8 cellular contexts compared by ENCODE assay signal in the genomic region with DNA sequence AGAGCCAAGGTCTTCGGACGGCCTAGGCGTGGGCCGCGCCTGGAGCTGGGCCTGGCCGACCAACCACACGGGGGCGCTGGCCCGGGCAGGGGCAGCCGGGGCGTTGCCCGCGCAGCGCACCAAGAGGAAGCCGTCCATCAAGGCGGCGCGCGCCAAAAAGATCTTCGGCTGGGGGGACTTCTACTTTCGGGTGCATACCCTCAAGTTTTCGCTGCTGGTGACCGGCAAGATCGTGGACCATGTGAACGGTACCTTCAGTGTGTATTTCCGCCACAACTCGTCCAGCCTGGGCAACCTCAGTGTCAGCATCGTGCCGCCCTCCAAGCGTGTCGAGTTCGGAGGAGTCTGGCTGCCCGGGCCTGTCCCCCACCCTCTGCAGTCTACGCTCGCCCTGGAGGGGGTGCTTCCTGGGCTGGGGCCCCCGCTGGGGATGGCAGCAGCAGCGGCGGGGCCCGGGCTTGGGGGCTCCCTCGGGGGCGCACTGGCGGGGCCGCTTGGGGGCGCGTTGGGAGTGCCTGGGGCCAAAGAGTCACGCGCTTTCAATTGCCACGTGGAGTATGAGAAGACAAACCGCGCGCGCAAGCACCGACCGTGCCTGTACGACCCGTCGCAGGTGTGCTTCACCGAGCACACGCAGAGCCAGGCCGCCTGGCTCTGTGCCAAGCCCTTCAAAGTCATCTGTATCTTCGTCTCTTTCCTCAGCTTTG. TPM values are rescaled to one million over a fixed set of nuclear protein-coding genes. Genes with fewer than 3 reads are reported as not detected.
DNase-seq lines count a peak whose midpoint lies in the region; ATAC-seq and TF ChIP-seq lines count a peak whose summit lies in the region.

No MANE protein-coding gene starts in this region.

- 12% methylated on average over 47 of the region's 61 CpGs for WGBS in hepatocyte (ENCODE audit: low lambda C conversion rate, missing lambda C conversion rate)

- no peaks in the 10 kb centered on the region for H3K9me3 ChIP-seq in hepatocyte (ENCODE audit: low read depth)

- H3K79me2 ChIP-seq in hepatocyte = no peaks in the 10 kb centered on the region

- peaks cover 21% of the 10 kb centered on the region for H3K4me1 ChIP-seq in hepatocyte (ENCODE audit: insufficient read depth)

- DNase-seq in GM12865 (ENCODE audit: low read depth) (peak; percentile 65), NCI-H510A treated with DMSO at 0.1 percent for 48 hours (lab: John Stamatoyannopoulos, UW) (peak; percentile 67), hepatocyte (ENCODE audit: low spot score) (peak; percentile 72), amniotic stem cell (lab: John Stamatoyannopoulos, UW) (no peak)
- DNase-seq in activated T-helper 9 cell treated with anti-CD3 and anti-CD28 coated beads, Interleukin-2, amount 50 U/mL, for 16 hours (ENCODE audit: low read depth) = peak; percentile 41
- no peak for DNase-seq in stimulated activated naive B cell treated with anti-CD40 and anti-IgM and Interleukin-4, amounts not matched to agents 10 μg/mL and 1 μg/mL and 100 μg/mL, for 72 hours

- TF ChIP-seq CTCF in GM12865 (IDR thresholded peaks at IDR 0.05; ENCODE audit: insufficient read depth, low read depth, low read length, missing control alignments) = peak; percentile 63
- peak; percentile 49 for TF ChIP-seq CTCF in hepatocyte (IDR thresholded peaks at IDR 0.05; ENCODE audit: poor library complexity)

- H3K36me3 ChIP-seq in hepatocyte (replicated peaks; ENCODE audit: insufficient read depth, low read depth) = no peaks in the 10 kb centered on the region

- H3K4me2 ChIP-seq in hepatocyte = peak overlapping the region; percentile 49

- ATAC-seq in stimulated activated naive B cell treated with anti-CD40 and anti-IgM and Interleukin-4, amounts not matched to agents 10 μg/mL and 1 μg/mL and 100 μg/mL, for 72 hours (replicated peaks) = peak; percentile 44 to 48
- ATAC-seq in HG03571 (IDR thresholded peaks at IDR 0.05; ENCODE audit: unreplicated experiment) (no peak), GM21423 (IDR thresholded peaks at IDR 0.05; ENCODE audit: unreplicated experiment) (no peak)

- no peaks in the 10 kb centered on the region for H3K9me3 Mint-ChIP-seq in stimulated activated naive B cell treated with anti-CD40 and anti-IgM and Interleukin-4, amounts not matched to agents 10 μg/mL and 1 μg/mL and 100 μg/mL, for 72 hours

- H3K4me3 Mint-ChIP-seq in stimulated activated naive B cell treated with anti-CD40 and anti-IgM and Interleukin-4, amounts not matched to agents 10 μg/mL and 1 μg/mL and 100 μg/mL, for 72 hours = peak overlapping the region; percentile 41 to 59

- no peak overlapping the region for H2AFZ ChIP-seq in hepatocyte

- no peak overlapping the region for H3K27ac ChIP-seq in hepatocyte

- H4K20me1 ChIP-seq in hepatocyte (ENCODE audit: insufficient read depth, poor library complexity, severe bottlenecking) = no peaks in the 10 kb centered on the region

- peaks cover 50 to 90% of the 10 kb centered on the region in 2 donors for H3K4me1 Mint-ChIP-seq in stimulated activated naive B cell treated with anti-CD40 and anti-IgM and Interleukin-4, amounts not matched to agents 10 μg/mL and 1 μg/mL and 100 μg/mL, for 72 hours

- peaks cover 3 to 6% of the 10 kb centered on the region in 2 donors for H3K36me3 Mint-ChIP-seq in stimulated activated naive B cell treated with anti-CD40 and anti-IgM and Interleukin-4, amounts not matched to agents 10 μg/mL and 1 μg/mL and 100 μg/mL, for 72 hours

- H3K27me3 Mint-ChIP-seq in stimulated activated naive B cell treated with anti-CD40 and anti-IgM and Interleukin-4, amounts not matched to agents 10 μg/mL and 1 μg/mL and 100 μg/mL, for 72 hours = peaks cover 47 to 58% of the 10 kb centered on the region in 2 donors

- no peak overlapping the region for H3K4me3 ChIP-seq in GM12865 (ENCODE audit: low read depth, low read length)
- no peak overlapping the region for H3K4me3 ChIP-seq in hepatocyte

- peaks cover 80% of the 10 kb centered on the region for H3K27me3 ChIP-seq in hepatocyte

- H3K9me2 ChIP-seq in hepatocyte (replicated peaks; ENCODE audit: insufficient read depth) = no peaks in the 10 kb centered on the region

- H3K27ac Mint-ChIP-seq in stimulated activated naive B cell treated with anti-CD40 and anti-IgM and Interleukin-4, amounts not matched to agents 10 μg/mL and 1 μg/mL and 100 μg/mL, for 72 hours = peak overlapping the region; percentile 79

RNA-seq across cellular contexts. Expression of a gene that starts 4.4 kb away (rescaled TPM):
- 168 and 193 TPM in 2 replicates for total RNA-seq in hepatocyte
- 85.3 and 126 TPM in 2 replicates for polyA plus RNA-seq in hepatocyte

RNA-seq across cellular contexts. Expression of a gene that starts 8.5 kb away (rescaled TPM):
- 0.52 and 1.1 TPM in 2 replicates for total RNA-seq in hepatocyte
- polyA plus RNA-seq in hepatocyte = 2.7 and 3.3 TPM in 2 replicates

RNA-seq across cellular contexts. Expression of a gene that starts 25.9 kb away (rescaled TPM):
- total RNA-seq in hepatocyte = 0.23 and 1.1 TPM in 2 replicates
- 0.49 and 0.83 TPM in 2 replicates for polyA plus RNA-seq in hepatocyte

Comparison
In these comparisons a context has a peak if more than half of its experiments do, and no peak if none do; other contexts are left out.
1. DNase-seq: peak in GM12865 (single experiment), NCI-H510A treated with DMSO at 0.1 percent for 48 hours (single experiment), activated T-helper 9 cell treated with anti-CD3 and anti-CD28 coated beads, Interleukin-2, amount 50 U/mL, for 16 hours (single experiment) and hepatocyte (single experiment); none in stimulated activated naive B cell treated with anti-CD40 and anti-IgM and Interleukin-4, amounts not matched to agents 10 μg/mL and 1 μg/mL and 100 μg/mL, for 72 hours (single experiment) and amniotic stem cell (single experiment).
2. ATAC-seq: peak in stimulated activated naive B cell treated with anti-CD40 and anti-IgM and Interleukin-4, amounts not matched to agents 10 μg/mL and 1 μg/mL and 100 μg/mL, for 72 hours (2 of 2); none in HG03571 (single experiment) and GM21423 (single experiment).